Comparison of ENCODE assay signal across 1 cellular context in the genomic region with DNA sequence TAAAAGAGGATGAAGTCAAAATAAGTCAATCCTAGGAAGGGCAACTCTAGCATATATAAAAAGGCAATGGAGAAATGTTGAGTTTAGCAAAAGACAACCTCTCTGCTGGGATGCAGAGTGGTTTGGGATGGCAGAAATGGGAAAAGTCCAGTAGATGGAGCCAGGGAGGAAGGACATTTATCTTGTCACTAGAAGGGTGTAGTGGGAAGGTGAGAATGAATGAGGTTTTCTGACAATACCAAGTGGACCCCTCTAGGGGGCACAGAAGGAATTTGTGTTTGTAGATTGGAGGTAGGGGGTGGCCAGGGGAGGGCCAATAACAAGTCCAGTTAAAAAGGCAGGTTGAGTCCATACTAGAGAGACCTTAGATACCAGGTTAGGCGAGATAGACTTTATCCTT.
TF ChIP-seq lines count a peak whose summit lies in the region.

No MANE protein-coding gene starts in this region.

TF ChIP-seq in endothelial cell of umbilical vein, 7 proteins besides CTCF, POLR2A, EP300 and RAD21 (continued from another document):
- TF ChIP-seq FOS (IDR thresholded peaks at IDR 0.05; ENCODE audit: borderline replicate concordance, insufficient read depth, low read length), result no peak
- TF ChIP-seq EZH2 (IDR thresholded peaks at IDR 0.05; ENCODE audit: borderline replicate concordance, low read depth, low read length, severe bottlenecking), result no peak
- no peak for TF ChIP-seq GATA2 (IDR thresholded peaks at IDR 0.05; ENCODE audit: insufficient read depth, insufficient read length, low read depth, low read length)
